Comparison of ENCODE assay signal across 8 cellular contexts in the genomic region with DNA sequence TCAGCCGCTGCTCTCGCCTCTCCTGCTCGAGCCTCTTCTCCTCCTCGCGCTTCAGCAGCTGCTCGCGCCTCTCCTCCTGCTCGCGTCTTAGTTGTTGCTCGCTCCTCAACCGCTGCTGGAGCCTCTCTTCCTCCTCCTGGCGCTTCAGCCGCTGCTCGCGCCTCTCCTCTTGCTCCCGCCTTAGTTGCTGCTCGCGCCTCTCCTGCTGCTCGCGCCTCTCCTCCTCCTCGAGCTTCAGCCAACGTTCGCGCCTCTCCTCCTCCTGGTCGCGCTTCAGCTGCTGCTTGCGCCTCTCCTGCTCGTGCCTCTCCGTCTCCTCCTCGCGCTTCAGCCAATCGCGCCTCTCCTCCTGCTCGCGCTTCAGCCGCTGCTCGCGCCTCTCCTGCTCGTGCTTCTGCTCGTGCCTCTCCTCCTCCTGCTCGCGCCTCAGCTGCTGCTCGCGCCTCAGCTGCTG. TPM values are rescaled to one million over a fixed set of nuclear protein-coding genes. Genes with fewer than 3 reads are reported as not detected.
DNase-seq lines count a peak whose midpoint lies in the region; ATAC-seq, FAIRE-seq and TF ChIP-seq lines count a peak whose summit lies in the region.

No MANE protein-coding gene starts in this region.

- no peaks in the 10 kb centered on the region for H3K36me3 Mint-ChIP-seq in CD8-positive, alpha-beta memory T cell
- H3K36me3 Mint-ChIP-seq in WTC11 = peaks cover 7% of the 10 kb centered on the region; the same call in 1 of the 2 replicates

- FAIRE-seq in small intestine (lab: Jason Lieb, UNC) (no peak), RCC 7860 (lab: Jason Lieb, UNC) (no peak)

- no peak for DNase-seq in CD8-positive, alpha-beta memory T cell
- DNase-seq in WTC11 (ENCODE audit: low spot score) = peak; percentile 51
- DNase-seq in glomerular visceral epithelial cell (ENCODE audit: extremely low spot score) = peak; percentile 71
- peak; percentile 8 for DNase-seq in small intestine
- no peak for DNase-seq in RCC 7860 (ENCODE audit: low spot score)

- POLR2A ChIA-PET in CD8-positive, alpha-beta memory T cell (lab: Charles Lee) = no interaction called here
- POLR2A ChIA-PET in WTC11 (lab: Charles Lee) = no interaction called here

- WGBS in small intestine, 3 donors = 0 to 1% (median 1%) methylated on average over 43 to 44 of the region's 44 CpGs

- CTCF ChIA-PET in CD8-positive, alpha-beta memory T cell (lab: Charles Lee) = interaction anchor here (0.7 to 1.2 kb wide), 3 partner anchors 59 to 348 kb away, joined by 3 read pairs; no protein-coding TSS in a partner anchor
- CTCF ChIA-PET in WTC11 (lab: Charles Lee) = interaction anchor here (0.7 to 5.8 kb wide), 7 partner anchors 24 to 110 kb away, joined by 3 to 41 read pairs (median 5); a partner anchor contains a TSS

- H3K27ac Mint-ChIP-seq in CD8-positive, alpha-beta memory T cell = no peak overlapping the region
- H3K27ac Mint-ChIP-seq in WTC11 = no peak overlapping the region

- TF ChIP-seq CTCF in WTC11 (IDR thresholded peaks at IDR 0.05) = no peak

- TF ChIP-seq EP300 in Ishikawa (IDR thresholded peaks at IDR 0.05; ENCODE audit: borderline replicate concordance) = no peak

- H3K27ac ChIP-seq in CD8-positive, alpha-beta memory T cell (ENCODE audit: low read depth, low read length) = no peak overlapping the region
- no peak overlapping the region for H3K27ac ChIP-seq in small intestine (ENCODE audit: low read depth in 1 of 2, low read length in 1 of 2)

- no peak overlapping the region for H3K4me3 Mint-ChIP-seq in CD8-positive, alpha-beta memory T cell
- H3K4me3 Mint-ChIP-seq in WTC11 = no peak overlapping the region

- peaks cover 0 to 6% (median 3%) of the 10 kb centered on the region in 5 donors for H3K9me3 Mint-ChIP-seq in CD8-positive, alpha-beta memory T cell
- H3K9me3 Mint-ChIP-seq in WTC11 = peaks cover 10% of the 10 kb centered on the region

- peaks cover 58% of the 10 kb centered on the region for H3K27me3 ChIP-seq in CD8-positive, alpha-beta memory T cell (ENCODE audit: insufficient read depth, low read length, poor library complexity, severe bottlenecking)
- H3K27me3 ChIP-seq in small intestine (ENCODE audit: control insufficient read depth in 2 of 2, insufficient read depth in 2 of 2, low read length in 2 of 2) = peaks cover 5 to 39% of the 10 kb centered on the region in 2 donors

- no peaks in the 10 kb centered on the region for H3K9me3 ChIP-seq in CD8-positive, alpha-beta memory T cell (ENCODE audit: low read length)
- H3K9me3 ChIP-seq in small intestine (ENCODE audit: control insufficient read depth, low read depth) = no peaks in the 10 kb centered on the region

- ATAC-seq in WTC11 (peak; percentile 31), GM18861 (IDR thresholded peaks at IDR 0.05; ENCODE audit: unreplicated experiment) (no peak), HG02970 (IDR thresholded peaks at IDR 0.05; ENCODE audit: low FRiP score, unreplicated experiment) (no peak)

- H3K27me3 Mint-ChIP-seq in CD8-positive, alpha-beta memory T cell = peaks cover 9 to 24% of the 10 kb centered on the region in 2 donors
- no peaks in the 10 kb centered on the region; the same call in 1 of the 2 replicates for H3K27me3 Mint-ChIP-seq in WTC11 (ENCODE audit: low read depth)

- H3K4me3 ChIP-seq in CD8-positive, alpha-beta memory T cell (ENCODE audit: low read length) = peak overlapping the region; percentile 64
- H3K4me3 ChIP-seq in small intestine (ENCODE audit: low read depth in 1 of 2, low read length in 2 of 2) = peak overlapping the region in 1 of 2 donors; percentile 26

- peaks cover 21% of the 10 kb centered on the region for H3K4me1 ChIP-seq in CD8-positive, alpha-beta memory T cell (ENCODE audit: insufficient read depth, low read length)
- H3K4me1 ChIP-seq in small intestine (ENCODE audit: control insufficient read depth in 2 of 2, insufficient read depth in 1 of 2, low read depth in 1 of 2, low read length in 1 of 2) = peaks cover 0 to 3% of the 10 kb centered on the region in 2 donors

- H3K4me1 Mint-ChIP-seq in CD8-positive, alpha-beta memory T cell = peaks cover 3 to 8% (median 4%) of the 10 kb centered on the region in 3 donors
- H3K4me1 Mint-ChIP-seq in WTC11 = no peaks in the 10 kb centered on the region; the same call in 1 of the 2 replicates

- TF ChIP-seq RAD21 in Ishikawa (IDR thresholded peaks at IDR 0.05; ENCODE audit: low read depth) = no peak

- no peaks in the 10 kb centered on the region for H3K36me3 ChIP-seq in CD8-positive, alpha-beta memory T cell (ENCODE audit: insufficient read depth, low read length)
- no peaks in the 10 kb centered on the region for H3K36me3 ChIP-seq in small intestine (ENCODE audit: control insufficient read depth in 2 of 2, insufficient read depth in 2 of 2, low read length in 2 of 2)

TF ChIP-seq in Ishikawa, 13 proteins besides CTCF, POLR2A, EP300 and RAD21 (continues in another document):
- TF ChIP-seq CEBPB (IDR thresholded peaks at IDR 0.05) (no peak), CREB1 (IDR thresholded peaks at IDR 0.05; ENCODE audit: low read depth) (no peak), YY1 (IDR thresholded peaks at IDR 0.05; ENCODE audit: low read depth) (no peak), TAF1 (IDR thresholded peaks at IDR 0.05; ENCODE audit: low read depth) (no peak), TCF12 (IDR thresholded peaks at IDR 0.05; ENCODE audit: low read depth) (0 out of 2 replicates have a peak, but pooled peaks have one; percentile 21), NFIC (IDR thresholded peaks at IDR 0.05) (no peak), ZBTB7A (IDR thresholded peaks at IDR 0.05; ENCODE audit: low read depth) (no peak), TEAD4 (IDR thresholded peaks at IDR 0.05) (peak; percentile 8; the same call in 1 of the 2 replicates)
- TF ChIP-seq, protein P1, sequence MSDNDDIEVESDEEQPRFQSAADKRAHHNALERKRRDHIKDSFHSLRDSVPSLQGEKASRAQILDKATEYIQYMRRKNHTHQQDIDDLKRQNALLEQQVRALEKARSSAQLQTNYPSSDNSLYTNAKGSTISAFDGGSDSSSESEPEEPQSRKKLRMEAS (IDR thresholded peaks at IDR 0.05) = peak; percentile 95
- TF ChIP-seq, protein P2, sequence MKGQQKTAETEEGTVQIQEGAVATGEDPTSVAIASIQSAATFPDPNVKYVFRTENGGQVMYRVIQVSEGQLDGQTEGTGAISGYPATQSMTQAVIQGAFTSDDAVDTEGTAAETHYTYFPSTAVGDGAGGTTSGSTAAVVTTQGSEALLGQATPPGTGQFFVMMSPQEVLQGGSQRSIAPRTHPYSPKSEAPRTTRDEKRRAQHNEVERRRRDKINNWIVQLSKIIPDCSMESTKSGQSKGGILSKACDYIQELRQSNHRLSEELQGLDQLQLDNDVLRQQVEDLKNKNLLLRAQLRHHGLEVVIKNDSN (IDR thresholded peaks at IDR 0.05) = no peak

TF ChIP-seq in WTC11, 78 proteins besides CTCF, POLR2A, EP300 and RAD21 (continues in another document):
- 0 out of 2 replicates have a peak, but pooled peaks have one; percentile 14 for TF ChIP-seq FOXJ3 (CRISPR knock-in tag; IDR thresholded peaks at IDR 0.05; ENCODE audit: borderline replicate concordance)
- no peak for TF ChIP-seq GRHL2 (CRISPR knock-in tag; IDR thresholded peaks at IDR 0.05; ENCODE audit: insufficient replicate concordance, severe bottlenecking)
- peak; percentile 99 for TF ChIP-seq TP53 (CRISPR knock-in tag; IDR thresholded peaks at IDR 0.05)
- peak; percentile 74; the same call in 1 of the 2 replicates for TF ChIP-seq IRF2 (CRISPR knock-in tag; IDR thresholded peaks at IDR 0.05; ENCODE audit: borderline replicate concordance, low read depth)
- peak; percentile 68; the same call in 1 of the 2 replicates for TF ChIP-seq NR2C2 (CRISPR knock-in tag; IDR thresholded peaks at IDR 0.05)
- TF ChIP-seq, protein P3, sequence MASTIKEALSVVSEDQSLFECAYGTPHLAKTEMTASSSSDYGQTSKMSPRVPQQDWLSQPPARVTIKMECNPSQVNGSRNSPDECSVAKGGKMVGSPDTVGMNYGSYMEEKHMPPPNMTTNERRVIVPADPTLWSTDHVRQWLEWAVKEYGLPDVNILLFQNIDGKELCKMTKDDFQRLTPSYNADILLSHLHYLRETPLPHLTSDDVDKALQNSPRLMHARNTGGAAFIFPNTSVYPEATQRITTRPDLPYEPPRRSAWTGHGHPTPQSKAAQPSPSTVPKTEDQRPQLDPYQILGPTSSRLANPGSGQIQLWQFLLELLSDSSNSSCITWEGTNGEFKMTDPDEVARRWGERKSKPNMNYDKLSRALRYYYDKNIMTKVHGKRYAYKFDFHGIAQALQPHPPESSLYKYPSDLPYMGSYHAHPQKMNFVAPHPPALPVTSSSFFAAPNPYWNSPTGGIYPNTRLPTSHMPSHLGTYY (CRISPR knock-in tag; IDR thresholded peaks at IDR 0.05) = no peak
- no peak for TF ChIP-seq HMGA2 (CRISPR knock-in tag; IDR thresholded peaks at IDR 0.05)
- TF ChIP-seq TEAD1 (CRISPR knock-in tag; IDR thresholded peaks at IDR 0.05) = peak; percentile 97
- peak; percentile 63; the same call in 1 of the 2 replicates for TF ChIP-seq SP1 (CRISPR knock-in tag; conservative IDR thresholded peaks at IDR 0.05)
- TF ChIP-seq, protein P4, sequence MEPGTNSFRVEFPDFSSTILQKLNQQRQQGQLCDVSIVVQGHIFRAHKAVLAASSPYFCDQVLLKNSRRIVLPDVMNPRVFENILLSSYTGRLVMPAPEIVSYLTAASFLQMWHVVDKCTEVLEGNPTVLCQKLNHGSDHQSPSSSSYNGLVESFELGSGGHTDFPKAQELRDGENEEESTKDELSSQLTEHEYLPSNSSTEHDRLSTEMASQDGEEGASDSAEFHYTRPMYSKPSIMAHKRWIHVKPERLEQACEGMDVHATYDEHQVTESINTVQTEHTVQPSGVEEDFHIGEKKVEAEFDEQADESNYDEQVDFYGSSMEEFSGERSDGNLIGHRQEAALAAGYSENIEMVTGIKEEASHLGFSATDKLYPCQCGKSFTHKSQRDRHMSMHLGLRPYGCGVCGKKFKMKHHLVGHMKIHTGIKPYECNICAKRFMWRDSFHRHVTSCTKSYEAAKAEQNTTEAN (CRISPR knock-in tag; IDR thresholded peaks at IDR 0.05) = peak; percentile 90
- TF ChIP-seq KAT7 (CRISPR knock-in tag; IDR thresholded peaks at IDR 0.05; ENCODE audit: borderline replicate concordance) = peak; percentile 90
- peak; percentile 95 for TF ChIP-seq ESRRA (CRISPR knock-in tag; IDR thresholded peaks at IDR 0.05; ENCODE audit: borderline replicate concordance)
- TF ChIP-seq JAZF1 (CRISPR knock-in tag; IDR thresholded peaks at IDR 0.05) = no peak

RNA-seq across cellular contexts. Expression of a gene that starts 3.7 kb away (rescaled TPM):
- total RNA-seq in CD8-positive, alpha-beta memory T cell = under 1 TPM; 0.09 to 0.11 TPM
- not detected for polyA plus RNA-seq in CD8-positive, alpha-beta memory T cell
- total RNA-seq in WTC11 (2021) = 0.02 to 0.05 TPM (median 0.04 TPM) in 3 replicates
- polyA plus RNA-seq in small intestine = under 1 TPM in 1 of 3 donors, not detected in 2; 0.12 TPM

RNA-seq across cellular contexts. Expression of a gene that starts 22.7 kb away (rescaled TPM):
- not detected for total RNA-seq in CD8-positive, alpha-beta memory T cell
- not detected for polyA plus RNA-seq in CD8-positive, alpha-beta memory T cell
- total RNA-seq in WTC11 (2021) = not detected in 3 replicates
- polyA plus RNA-seq in small intestine = not detected

RNA-seq across cellular contexts. Expression of a gene that starts 47.5 kb away (rescaled TPM):
- total RNA-seq in CD8-positive, alpha-beta memory T cell = not detected
- not detected for polyA plus RNA-seq in CD8-positive, alpha-beta memory T cell
- total RNA-seq in WTC11 (2021) = not detected in 3 replicates
- not detected for polyA plus RNA-seq in small intestine

Comparison
In these comparisons a context has a peak if more than half of its experiments do, and no peak if none do; other contexts are left out.
1. DNase-seq: peak in WTC11 (single experiment), glomerular visceral epithelial cell (single experiment) and small intestine (single experiment); none in CD8-positive, alpha-beta memory T cell (0 of 5) and RCC 7860 (single experiment).